ENCODE assay signal across 10 cellular contexts in genomic region chr19:6272913-6273600, GRCh38. TPM values are rescaled to one million over a fixed set of nuclear protein-coding genes. Genes with fewer than 3 reads are reported as not detected.
DNase-seq lines count a peak whose midpoint lies in the region; ATAC-seq and TF ChIP-seq lines count a peak whose summit lies in the region.
"Had no signal": no experiment of that assay in that cellular context is flagged by ENCODE, and none has a peak within 500 bp of the region (broad histone marks: within the 10 kb centered on the region; RNA-seq: fewer than 3 reads in every experiment).

No MANE protein-coding gene starts in this region.

- peaks cover 51% of the 10 kb centered on the region for H3K4me1 Mint-ChIP-seq in activated naive CD8-positive, alpha-beta T cell (ENCODE audit: low read depth)
- peaks cover 43% of the 10 kb centered on the region for H3K4me1 Mint-ChIP-seq in activated naive CD8-positive, alpha-beta T cell treated with anti-CD3 and anti-CD28 coated beads for 36 hours
- H3K4me1 Mint-ChIP-seq in naive thymus-derived CD4-positive, alpha-beta T cell: peaks cover 33 to 77% (median 65%) of the 10 kb centered on the region in 7 donors

- H3K4me3 ChIP-seq in endocrine pancreas (ENCODE audit: control insufficient read depth, insufficient read depth, low read length) (no peak overlapping the region), uterus (peak overlapping the region in 1 of 2 donors; percentile 20)
- H3K4me3 ChIP-seq in naive thymus-derived CD4-positive, alpha-beta T cell (ENCODE audit: low read length): no peak overlapping the region

- no peak overlapping the region for H3K27ac ChIP-seq in naive thymus-derived CD4-positive, alpha-beta T cell (ENCODE audit: low read depth, low read length)
- H3K27ac ChIP-seq in uterus: peak overlapping the region; percentile 92 to 93

- POLR2A ChIA-PET in naive thymus-derived CD4-positive, alpha-beta T cell (lab: Charles Lee): no interaction called here

- no peaks in the 10 kb centered on the region for H3K36me3 ChIP-seq in endocrine pancreas (ENCODE audit: control insufficient read depth, insufficient read depth, low read length)
- peaks cover 0 to 32% (median 5%) of the 10 kb centered on the region in 3 experiments for H3K36me3 ChIP-seq in naive thymus-derived CD4-positive, alpha-beta T cell (ENCODE audit: control insufficient read depth in 2 of 3, insufficient read depth in 3 of 3, low read length in 3 of 3)
- H3K36me3 ChIP-seq in uterus: no peaks in the 10 kb centered on the region
- H3K36me3 ChIP-seq: MG63 had no signal

- ATAC-seq in naive thymus-derived CD4-positive, alpha-beta T cell: no peak
- ATAC-seq in GM19452 (IDR thresholded peaks at IDR 0.05; ENCODE audit: unreplicated experiment) (no peak), GM19351 (IDR thresholded peaks at IDR 0.05; ENCODE audit: unreplicated experiment) (no peak)

- H3K4me1 ChIP-seq in endocrine pancreas (ENCODE audit: control insufficient read depth, insufficient read depth, low read length) (no peaks in the 10 kb centered on the region), uterus (peaks cover 30 to 42% of the 10 kb centered on the region in 2 donors)
- H3K4me1 ChIP-seq in naive thymus-derived CD4-positive, alpha-beta T cell (ENCODE audit: control insufficient read depth in 2 of 2, insufficient read depth in 2 of 2, low read length in 2 of 2): peaks cover 0 to 8% of the 10 kb centered on the region in 2 donors

- H3K27ac Mint-ChIP-seq in activated naive CD8-positive, alpha-beta T cell: peak overlapping the region; percentile 54
- no peak overlapping the region for H3K27ac Mint-ChIP-seq in activated naive CD8-positive, alpha-beta T cell treated with anti-CD3 and anti-CD28 coated beads for 36 hours
- peak overlapping the region in 5 of 9 donors; percentile 42 to 85 (median 46) for H3K27ac Mint-ChIP-seq in naive thymus-derived CD4-positive, alpha-beta T cell

- peak overlapping the region; percentile 10 for H3K9ac ChIP-seq in endocrine pancreas (ENCODE audit: control insufficient read depth, insufficient read depth, low read length)

- no peak for TF ChIP-seq POLR2A in uterus (IDR thresholded peaks at IDR 0.05)

- H3K4me3 Mint-ChIP-seq in activated naive CD8-positive, alpha-beta T cell: no peak overlapping the region
- H3K4me3 Mint-ChIP-seq in activated naive CD8-positive, alpha-beta T cell treated with anti-CD3 and anti-CD28 coated beads for 36 hours: no peak overlapping the region
- H3K4me3 Mint-ChIP-seq in naive thymus-derived CD4-positive, alpha-beta T cell: no peak overlapping the region

- no peaks in the 10 kb centered on the region for H3K9me3 Mint-ChIP-seq in activated naive CD8-positive, alpha-beta T cell (ENCODE audit: low read depth)
- H3K9me3 Mint-ChIP-seq in activated naive CD8-positive, alpha-beta T cell treated with anti-CD3 and anti-CD28 coated beads for 36 hours: no peaks in the 10 kb centered on the region
- H3K9me3 Mint-ChIP-seq in naive thymus-derived CD4-positive, alpha-beta T cell: no peaks in the 10 kb centered on the region

- intact Hi-C loops in naive thymus-derived CD4-positive, alpha-beta T cell (cut with micrococcal nuclease): no loop called here
- intact Hi-C loops in uterus (cut with DNase I; ENCODE audit: low total_unique reads): loop anchor here (5.0 kb wide), 1 partner anchor 36 kb away; no protein-coding TSS in a partner anchor

- no peak for TF ChIP-seq CTCF in uterus (IDR thresholded peaks at IDR 0.05)

- H3K27me3 ChIP-seq in endocrine pancreas (ENCODE audit: control insufficient read depth, insufficient read depth, low read length): no peaks in the 10 kb centered on the region
- H3K27me3 ChIP-seq in naive thymus-derived CD4-positive, alpha-beta T cell (ENCODE audit: control insufficient read depth in 2 of 2, insufficient read depth in 2 of 2, low read length in 2 of 2): no peaks in the 10 kb centered on the region
- no peaks in the 10 kb centered on the region for H3K27me3 ChIP-seq in uterus
- H3K27me3 ChIP-seq: MG63 had no signal

- no peaks in the 10 kb centered on the region for H3K27me3 Mint-ChIP-seq in activated naive CD8-positive, alpha-beta T cell
- H3K27me3 Mint-ChIP-seq in activated naive CD8-positive, alpha-beta T cell treated with anti-CD3 and anti-CD28 coated beads for 36 hours: no peaks in the 10 kb centered on the region
- no peaks in the 10 kb centered on the region for H3K27me3 Mint-ChIP-seq in naive thymus-derived CD4-positive, alpha-beta T cell

- no peaks in the 10 kb centered on the region for H3K36me3 Mint-ChIP-seq in activated naive CD8-positive, alpha-beta T cell
- peaks cover 10% of the 10 kb centered on the region for H3K36me3 Mint-ChIP-seq in activated naive CD8-positive, alpha-beta T cell treated with anti-CD3 and anti-CD28 coated beads for 36 hours
- peaks cover 1 to 19% (median 4%) of the 10 kb centered on the region in 5 donors for H3K36me3 Mint-ChIP-seq in naive thymus-derived CD4-positive, alpha-beta T cell

- CTCF ChIA-PET in naive thymus-derived CD4-positive, alpha-beta T cell (lab: Charles Lee): no interaction called here

- DNase-seq in activated naive CD8-positive, alpha-beta T cell treated with anti-CD3 and anti-CD28 coated beads for 36 hours: no peak
- no peak for DNase-seq in naive thymus-derived CD4-positive, alpha-beta T cell
- DNase-seq in uterus (peak in 1 of 2 donors; percentile 23), NCI-H345 treated with DMSO at 0.1 percent for 48 hours (lab: John Stamatoyannopoulos, UW; ENCODE audit: unreplicated experiment) (no peak)
- DNase-seq: SIG-M5 had no signal

- H3K9me3 ChIP-seq in endocrine pancreas (ENCODE audit: control insufficient read depth, low read length) (no peaks in the 10 kb centered on the region), uterus (no peaks in the 10 kb centered on the region)
- H3K9me3 ChIP-seq in naive thymus-derived CD4-positive, alpha-beta T cell (ENCODE audit: control insufficient read depth in 2 of 3, low read length in 3 of 3): no peaks in the 10 kb centered on the region
- H3K9me3 ChIP-seq: MG63 had no signal

RNA-seq across cellular contexts. Expression of gene MLLT1, which starts 6.7 kb away (rescaled TPM):
- 10 to 100 TPM; 55.2 to 56.8 TPM for total RNA-seq in activated naive CD8-positive, alpha-beta T cell treated with anti-CD3 and anti-CD28 coated beads for 36 hours
- total RNA-seq in naive thymus-derived CD4-positive, alpha-beta T cell: 10 to 100 TPM; 33.3 to 47.5 (median 39.0) TPM
- 1 to 10 TPM in 1 of 2 donors, under 1 TPM in 1; 0.57 to 1.8 TPM for polyA plus RNA-seq in naive thymus-derived CD4-positive, alpha-beta T cell
- 100 to 1,000 TPM in 1 of 4 donors, 10 to 100 TPM in 2, 1 to 10 TPM in 1; 5.9 to 103 (median 13.3) TPM for total RNA-seq in uterus
